Comparison of ENCODE assay signal across 1 cellular context in genomic region chr9:5449521-5450359, GRCh38.
TF ChIP-seq lines count a peak whose summit lies in the region.

No MANE protein-coding gene starts in this region.

TF ChIP-seq in H1, 55 proteins besides CTCF, POLR2A, EP300 and RAD21:
- TF ChIP-seq USF2 (IDR thresholded peaks at IDR 0.05; ENCODE audit: low read length): no peak
- TF ChIP-seq GTF2F1 (IDR thresholded peaks at IDR 0.05; ENCODE audit: borderline replicate concordance, low read depth, low read length): no peak
- TF ChIP-seq SIX5 (IDR thresholded peaks at IDR 0.05; ENCODE audit: low read depth, low read length): no peak
- TF ChIP-seq EZH2 (IDR thresholded peaks at IDR 0.05; ENCODE audit: low read depth, low read length, severe bottlenecking): no peak
- no peak for TF ChIP-seq ATF2 (IDR thresholded peaks at IDR 0.05; ENCODE audit: low read length)
- TF ChIP-seq BCL11A (IDR thresholded peaks at IDR 0.05; ENCODE audit: low read depth in 2 of 2, low read length in 2 of 2): no peak
- no peak for TF ChIP-seq BACH1 (IDR thresholded peaks at IDR 0.05; ENCODE audit: low read length)
- TF ChIP-seq EGR1 (IDR thresholded peaks at IDR 0.05; ENCODE audit: borderline replicate concordance, low read depth, low read length): no peak
- TF ChIP-seq SP4 (IDR thresholded peaks at IDR 0.05; ENCODE audit: low read length): no peak
- TF ChIP-seq CEBPB (IDR thresholded peaks at IDR 0.05; ENCODE audit: low read depth, low read length): no peak
